In the genomic region with DNA sequence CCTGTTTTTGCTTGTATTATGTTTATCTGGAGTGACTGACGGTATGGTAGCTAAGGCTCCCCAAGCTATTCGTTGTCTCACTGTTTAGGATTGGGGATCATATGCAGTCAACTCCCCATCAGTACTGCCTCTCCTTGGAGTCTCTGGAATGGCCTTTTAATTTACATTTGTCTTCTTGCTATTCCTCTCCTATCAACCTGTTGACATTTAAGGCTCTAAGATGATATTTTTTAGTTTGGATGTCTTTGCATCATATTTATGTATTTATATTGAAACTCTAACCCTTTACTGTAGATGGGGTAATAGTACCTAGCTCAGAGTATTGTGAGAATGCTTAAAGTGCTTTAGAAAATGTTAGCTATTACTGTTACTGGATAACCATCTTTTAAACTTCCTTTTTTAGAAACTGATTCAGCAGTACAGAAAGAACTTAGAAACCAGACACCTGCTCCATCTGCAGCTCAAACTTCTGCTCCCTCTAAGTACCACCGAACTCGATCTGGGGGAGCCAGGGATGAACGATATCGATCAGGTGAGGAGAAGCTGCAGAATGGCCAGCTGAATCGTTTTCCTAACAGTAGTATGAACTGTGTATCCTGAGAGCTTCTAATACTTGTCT, we compare ENCODE assay signal across 19 cellular contexts.
"Had no signal": no experiment of that assay in that cellular context is flagged by ENCODE, and none has a peak within 500 bp of the region (broad histone marks: within the 10 kb centered on the region; RNA-seq: fewer than 3 reads in every experiment).

No MANE protein-coding gene starts in this region.

- H3K9me3 ChIP-seq: adrenal gland, breast epithelium, esophagus muscularis mucosa, left ventricle myocardium inferior, testis had no signal

- H3K27me3 ChIP-seq: adrenal gland, breast epithelium, esophagus muscularis mucosa, testis had no signal

- H3K27ac ChIP-seq: adrenal gland, breast epithelium, esophagus muscularis mucosa, left ventricle myocardium inferior, testis had no signal

- H3K9me3 Mint-ChIP-seq: activated CD4-positive, alpha-beta T cell treated with anti-CD3 and anti-CD28 coated beads, Interleukin-2, amount 10 ng/mL, durations not matched to agents 7 days and 5 days; activated naive CD4-positive, alpha-beta T cell treated with anti-CD3 and anti-CD28 coated beads, Interleukin-2, amount 50 U/mL, for 72 hours; activated T-cell treated with anti-CD3 and anti-CD28 coated beads, Interleukin-2, amount 50 U/mL, for 4 hours; immature natural killer cell; neural crest cell; stimulated activated naive CD8-positive, alpha-beta T cell treated with anti-CD3 and anti-CD28 coated beads, Interleukin-15, amount 100 ng/mL, for 72 hours had no signal

- H3K4me3 ChIP-seq: adrenal gland, breast epithelium, esophagus muscularis mucosa, left ventricle myocardium inferior, testis had no signal

- H3K4me3 Mint-ChIP-seq: activated CD4-positive, alpha-beta T cell treated with anti-CD3 and anti-CD28 coated beads, Interleukin-2, amount 10 ng/mL, durations not matched to agents 7 days and 5 days; activated CD8-positive, alpha-beta T cell treated with anti-CD3 and anti-CD28 coated beads, Interleukin-2, amount 10 ng/mL, durations not matched to agents 7 days and 5 days; activated T-cell treated with anti-CD3 and anti-CD28 coated beads, Interleukin-2, amount 50 U/mL, for 4 hours; immature natural killer cell; neural crest cell; stimulated activated naive CD8-positive, alpha-beta T cell treated with anti-CD3 and anti-CD28 coated beads, Interleukin-15, amount 100 ng/mL, for 72 hours had no signal

- ATAC-seq: activated CD8-positive, alpha-beta T cell treated with anti-CD3 and anti-CD28 coated beads, Interleukin-2, amount 10 ng/mL, durations not matched to agents 7 days and 5 days; activated T-cell treated with anti-CD3 and anti-CD28 coated beads, Interleukin-2, amount 50 U/mL, for 4 hours; right cardiac atrium; stimulated activated naive CD8-positive, alpha-beta T cell treated with anti-CD3 and anti-CD28 coated beads, Interleukin-15, amount 100 ng/mL, for 72 hours had no signal

- DNase-seq: activated CD4-positive, alpha-beta T cell treated with anti-CD3 and anti-CD28 coated beads, Interleukin-2, amount 10 ng/mL, durations not matched to agents 7 days and 5 days; activated CD8-positive, alpha-beta T cell treated with anti-CD3 and anti-CD28 coated beads, Interleukin-2, amount 10 ng/mL, durations not matched to agents 7 days and 5 days; activated effector memory CD4-positive, alpha-beta T cell treated with Interleukin-2 at 50 U/mL for 16 hours; activated T-cell treated with anti-CD3 and anti-CD28 coated beads, Interleukin-2, amount 50 U/mL, for 4 hours; adrenal gland; cortex of kidney; effector CD8-positive, alpha-beta T cell; immature natural killer cell; kidney glomerular epithelial cell; left ventricle myocardium inferior; right cardiac atrium; stimulated activated naive CD8-positive, alpha-beta T cell treated with anti-CD3 and anti-CD28 coated beads, Interleukin-15, amount 100 ng/mL, for 72 hours; T-helper 1 cell; T-helper 9 cell; testis had no signal

- H3K36me3 ChIP-seq: breast epithelium had no signal

- H3K27me3 Mint-ChIP-seq: activated CD4-positive, alpha-beta T cell treated with anti-CD3 and anti-CD28 coated beads, Interleukin-2, amount 10 ng/mL, durations not matched to agents 7 days and 5 days; stimulated activated naive CD8-positive, alpha-beta T cell treated with anti-CD3 and anti-CD28 coated beads, Interleukin-15, amount 100 ng/mL, for 72 hours had no signal

- H3K27ac Mint-ChIP-seq: activated CD4-positive, alpha-beta T cell treated with anti-CD3 and anti-CD28 coated beads, Interleukin-2, amount 10 ng/mL, durations not matched to agents 7 days and 5 days; activated CD8-positive, alpha-beta T cell treated with anti-CD3 and anti-CD28 coated beads, Interleukin-2, amount 10 ng/mL, durations not matched to agents 7 days and 5 days; activated naive CD4-positive, alpha-beta T cell treated with anti-CD3 and anti-CD28 coated beads, Interleukin-2, amount 50 U/mL, for 72 hours had no signal

- H3K4me1 ChIP-seq: breast epithelium, testis had no signal
